Comparison of ENCODE assay signal across 8 cellular contexts in genomic region chr19:56315076-56315828, GRCh38. TPM values are rescaled to one million over a fixed set of nuclear protein-coding genes. Genes with fewer than 3 reads are reported as not detected.
DNase-seq lines count a peak whose midpoint lies in the region; ATAC-seq and TF ChIP-seq lines count a peak whose summit lies in the region.

No MANE protein-coding gene starts in this region.

- H3K27me3 Mint-ChIP-seq in CD4-positive, CD25-positive, alpha-beta regulatory T cell: no peaks in the 10 kb centered on the region
- H3K27me3 Mint-ChIP-seq in activated CD4-positive, alpha-beta memory T cell treated with anti-CD3 and anti-CD28 coated beads for 36 hours: no peaks in the 10 kb centered on the region

- peaks cover 0 to 2% (median 0%) of the 10 kb centered on the region in 7 donors for H3K9me3 Mint-ChIP-seq in CD4-positive, CD25-positive, alpha-beta regulatory T cell
- no peaks in the 10 kb centered on the region for H3K9me3 Mint-ChIP-seq in activated CD4-positive, alpha-beta memory T cell treated with anti-CD3 and anti-CD28 coated beads for 36 hours

- no peaks in the 10 kb centered on the region for H3K9me3 ChIP-seq in CD4-positive, CD25-positive, alpha-beta regulatory T cell (ENCODE audit: control insufficient read depth in 2 of 2, low read length in 2 of 2)
- no peaks in the 10 kb centered on the region for H3K9me3 ChIP-seq in liver (ENCODE audit: control insufficient read depth in 4 of 4, low read length in 3 of 4)

- H3K27me3 ChIP-seq in CD4-positive, CD25-positive, alpha-beta regulatory T cell (ENCODE audit: control insufficient read depth, insufficient read depth, low read length): no peaks in the 10 kb centered on the region
- H3K27me3 ChIP-seq in dorsolateral prefrontal cortex: no peaks in the 10 kb centered on the region
- H3K27me3 ChIP-seq in liver (ENCODE audit: control insufficient read depth in 4 of 4, insufficient read depth in 4 of 4, low read length in 3 of 4): no peaks in the 10 kb centered on the region

- ATAC-seq in CD4-positive, CD25-positive, alpha-beta regulatory T cell (ENCODE audit: low read depth in 2 of 2): peak; percentile 84
- peak; percentile 78 for ATAC-seq in GM19452 (IDR thresholded peaks at IDR 0.05; ENCODE audit: unreplicated experiment)
- peak; percentile 60 for ATAC-seq in HG03575 (IDR thresholded peaks at IDR 0.05; ENCODE audit: extremely low read depth, insufficient number of reproducible peaks, low FRiP score, unreplicated experiment)

- peak; percentile 87 to 97 (median 95) for DNase-seq in CD4-positive, CD25-positive, alpha-beta regulatory T cell
- DNase-seq in NCI-H82 (lab: John Stamatoyannopoulos, UW): peak; percentile 98
- peak; percentile 95 for DNase-seq in activated CD4-positive, alpha-beta memory T cell treated with anti-CD3 and anti-CD28 coated beads for 36 hours
- DNase-seq in dorsolateral prefrontal cortex: peak; percentile 83 to 97 (median 95)
- DNase-seq in stimulated activated CD4-positive, alpha-beta T cell treated with anti-CD3 and anti-CD28 coated beads, Interleukin-4, amount 100 ng/mL, for 1 hour: peak; percentile 85

- H3K27ac Mint-ChIP-seq in CD4-positive, CD25-positive, alpha-beta regulatory T cell: peak overlapping the region; percentile 96 to 100 (median 97)
- H3K27ac Mint-ChIP-seq in activated CD4-positive, alpha-beta memory T cell treated with anti-CD3 and anti-CD28 coated beads for 36 hours: peak overlapping the region; percentile 97

- no peaks in the 10 kb centered on the region for H3K36me3 ChIP-seq in CD4-positive, CD25-positive, alpha-beta regulatory T cell (ENCODE audit: control insufficient read depth, insufficient read depth, low read length)
- peaks cover 0 to 2% (median under 1%) of the 10 kb centered on the region in 4 donors for H3K36me3 ChIP-seq in liver (ENCODE audit: control insufficient read depth in 4 of 4, insufficient read depth in 3 of 4, low read depth in 1 of 4, low read length in 3 of 4)

- H3K27ac ChIP-seq in CD4-positive, CD25-positive, alpha-beta regulatory T cell (ENCODE audit: insufficient read depth, low read length, poor library complexity, severe bottlenecking): peak overlapping the region; percentile 99
- H3K27ac ChIP-seq in dorsolateral prefrontal cortex: peak overlapping the region; percentile 84 to 100 (median 98)
- H3K27ac ChIP-seq in liver (ENCODE audit: low read depth in 1 of 2, low read length in 2 of 2): peak overlapping the region; percentile 90 to 99

- 2% methylated on average over 37 of the region's 37 CpGs for WGBS in liver

- POLR2A ChIA-PET in activated CD4-positive, alpha-beta memory T cell treated with anti-CD3 and anti-CD28 coated beads for 36 hours (lab: Charles Lee): interaction anchor here (0.6 to 2.4 kb wide), 3 partner anchors 88 to 251 kb away, joined by 3 to 9 read pairs (median 4); partner anchors contain the start of genes ZNF583 and ZNF787

- CTCF ChIA-PET in activated CD4-positive, alpha-beta memory T cell treated with anti-CD3 and anti-CD28 coated beads for 36 hours (lab: Charles Lee): interaction anchor here (1.0 to 3.7 kb wide), 3 partner anchors 18 to 233 kb away, joined by 3 to 16 read pairs (median 11); no protein-coding TSS in a partner anchor

- H3K9ac ChIP-seq in liver (ENCODE audit: low read depth in 1 of 2, low read length in 2 of 2): peak overlapping the region; percentile 95

- intact Hi-C loops in activated CD4-positive, alpha-beta memory T cell treated with anti-CD3 and anti-CD28 coated beads for 36 hours (cut with micrococcal nuclease): loop anchor here (1.0 to 10.0 kb wide), 4 partner anchors 78 to 660 kb away; partner anchors contain the start of genes U2AF2, ZNF444, ZNF582 and ZNF787
- intact Hi-C loops in dorsolateral prefrontal cortex (cut with DNase I): loop anchor here (2.0 to 10.0 kb wide), 2 partner anchors 160 to 174 kb away; partner anchors contain the start of genes ZNF444 (in 1 of the 2) and ZNF667 (in 1 of the 2)

- peaks cover 0 to 25% (median 9%) of the 10 kb centered on the region in 4 donors for H3K4me1 Mint-ChIP-seq in CD4-positive, CD25-positive, alpha-beta regulatory T cell
- H3K4me1 Mint-ChIP-seq in activated CD4-positive, alpha-beta memory T cell treated with anti-CD3 and anti-CD28 coated beads for 36 hours (ENCODE audit: low read depth): peaks cover 23% of the 10 kb centered on the region

- peak overlapping the region; percentile 96 for H3K4me3 ChIP-seq in CD4-positive, CD25-positive, alpha-beta regulatory T cell (ENCODE audit: low read depth, low read length)
- peak overlapping the region; percentile 57 to 97 (median 82) for H3K4me3 ChIP-seq in dorsolateral prefrontal cortex
- H3K4me3 ChIP-seq in liver (ENCODE audit: low read depth in 1 of 3, low read length in 3 of 3): peak overlapping the region; percentile 78 to 98 (median 82)

- peaks cover 13% of the 10 kb centered on the region for H3K4me1 ChIP-seq in CD4-positive, CD25-positive, alpha-beta regulatory T cell (ENCODE audit: control insufficient read depth, insufficient read depth, low read length, poor library complexity, severe bottlenecking)
- H3K4me1 ChIP-seq in liver (ENCODE audit: control insufficient read depth in 4 of 4, insufficient read depth in 4 of 4, low read length in 3 of 4): peaks cover 2 to 19% (median 11%) of the 10 kb centered on the region in 4 donors

- no peak for TF ChIP-seq RAD21 in liver (IDR thresholded peaks at IDR 0.05)

- peak in 4 of 56 donors; percentile 4 to 10 (median 7) for TF ChIP-seq CTCF in dorsolateral prefrontal cortex (IDR thresholded peaks at IDR 0.05 in 54 of 56, conservative IDR thresholded peaks at IDR 0.05 in 2 of 56; ENCODE audit: low read depth in 1 of 56, partially characterized antibody in 56 of 56)
- TF ChIP-seq CTCF in liver (IDR thresholded peaks at IDR 0.05; ENCODE audit: low read depth, low read length, missing input control): no peak

- peak overlapping the region; percentile 88 to 94 (median 91) for H3K4me3 Mint-ChIP-seq in CD4-positive, CD25-positive, alpha-beta regulatory T cell
- peak overlapping the region; percentile 91 for H3K4me3 Mint-ChIP-seq in activated CD4-positive, alpha-beta memory T cell treated with anti-CD3 and anti-CD28 coated beads for 36 hours

- peaks cover 10% of the 10 kb centered on the region for H3K36me3 Mint-ChIP-seq in CD4-positive, CD25-positive, alpha-beta regulatory T cell
- peaks cover 8% of the 10 kb centered on the region for H3K36me3 Mint-ChIP-seq in activated CD4-positive, alpha-beta memory T cell treated with anti-CD3 and anti-CD28 coated beads for 36 hours

TF ChIP-seq in liver, 16 proteins besides CTCF, POLR2A, EP300 and RAD21 (continues in another document):
- no peak for TF ChIP-seq NR2F2 (IDR thresholded peaks at IDR 0.05)
- TF ChIP-seq TAF1 (conservative IDR thresholded peaks at IDR 0.05): no peak
- TF ChIP-seq MAX (IDR thresholded peaks at IDR 0.05): peak; percentile 60
- peak; percentile 8 for TF ChIP-seq ZBTB33 (IDR thresholded peaks at IDR 0.05)

RNA-seq across cellular contexts. Expression of gene ZSCAN5A, which starts 0.6 kb away (rescaled TPM):
- 6.8 TPM for total RNA-seq in CD4-positive, CD25-positive, alpha-beta regulatory T cell
- 1 to 10 TPM; 3.5 to 7.9 (median 5.4) TPM for polyA plus RNA-seq in CD4-positive, CD25-positive, alpha-beta regulatory T cell
- total RNA-seq in activated CD4-positive, alpha-beta memory T cell treated with anti-CD3 and anti-CD28 coated beads for 36 hours: 1 to 10 TPM; 4.5 to 5.2 TPM
- total RNA-seq in dorsolateral prefrontal cortex: 10 to 100 TPM in 118 of 120 experiments, 1 to 10 TPM in 2; 9.6 to 36.8 (median 16.9) TPM
- total RNA-seq in liver: 1 to 10 TPM; 7.4 to 9.6 TPM
- polyA plus RNA-seq in liver: 1 to 10 TPM; 2.2 to 2.7 TPM

RNA-seq across cellular contexts. Expression of gene EDDM13, which starts 42.7 kb away (rescaled TPM):
- total RNA-seq in CD4-positive, CD25-positive, alpha-beta regulatory T cell: not detected
- 1 to 10 TPM in 2 of 4 donors, under 1 TPM in 2; 0.46 to 1.9 (median 1.1) TPM for polyA plus RNA-seq in CD4-positive, CD25-positive, alpha-beta regulatory T cell
- not detected for total RNA-seq in activated CD4-positive, alpha-beta memory T cell treated with anti-CD3 and anti-CD28 coated beads for 36 hours
- total RNA-seq in dorsolateral prefrontal cortex (1 to 10 TPM in 3 of 120 experiments, under 1 TPM in 1, not detected in 116; 0.83 to 1.8 (median 1.4) TPM), liver (not detected)
- under 1 TPM in 1 of 2 donors, not detected in 1; 0.20 TPM for polyA plus RNA-seq in liver

Comparison
In these comparisons a context has a peak if more than half of its experiments do, and no peak if none do; other contexts are left out.
1. Peak in every context shown above with its lines: DNase-seq, ATAC-seq, H3K4me3 ChIP-seq and H3K27ac ChIP-seq.